ENCODE assay signal across 17 cellular contexts in the genomic region with DNA sequence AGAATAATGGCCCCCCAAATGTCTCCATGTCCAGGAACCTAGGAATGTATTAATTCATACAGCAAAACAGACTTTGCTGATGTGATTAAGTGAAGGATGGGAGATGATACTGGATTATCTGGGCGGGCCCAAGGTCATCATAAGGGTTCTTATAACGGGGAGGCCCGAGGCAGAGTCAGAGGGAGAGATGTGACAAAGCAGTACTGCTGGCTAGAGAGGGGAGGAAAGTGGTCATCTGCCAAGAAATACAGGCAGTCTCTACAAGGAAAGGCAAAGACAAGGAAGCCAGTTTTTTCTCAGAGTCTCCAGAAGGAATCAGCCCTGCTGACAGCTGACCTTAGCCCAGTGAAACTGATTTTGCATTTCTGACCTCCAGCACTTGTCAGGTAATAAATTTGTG.
"Had no signal": no experiment of that assay in that cellular context is flagged by ENCODE, and none has a peak within 500 bp of the region (broad histone marks: within the 10 kb centered on the region; RNA-seq: fewer than 3 reads in every experiment).

No MANE protein-coding gene starts in this region.

- H3K36me3 ChIP-seq: WERI-Rb-1 had no signal

- DNase-seq: activated CD4-positive, alpha-beta T cell treated with anti-CD3 and anti-CD28 coated beads for 1 hour; activated naive CD8-positive, alpha-beta T cell treated with anti-CD3 and anti-CD28 coated beads for 36 hours; amygdala; cortex of kidney; left cardiac atrium; midbrain; stimulated activated CD4-positive, alpha-beta T cell treated with anti-CD3 and anti-CD28 coated beads, Interleukin-4, amount 100 ng/mL, for 24 hours; testis; WERI-Rb-1 had no signal

- H3K27me3 ChIP-seq: hepatocyte, testis had no signal

- H3K27me3 Mint-ChIP-seq: activated naive CD8-positive, alpha-beta T cell treated with anti-CD3 and anti-CD28 coated beads for 36 hours had no signal

- H3K27ac ChIP-seq: hepatocyte, SK-N-MC, WERI-Rb-1 had no signal

- H3K4me1 Mint-ChIP-seq: activated naive CD8-positive, alpha-beta T cell treated with anti-CD3 and anti-CD28 coated beads for 36 hours; central memory CD8-positive, alpha-beta T cell; stimulated activated effector memory CD8-positive, alpha-beta T cell treated with anti-CD3 and anti-CD28 coated beads, Interleukin-12 subunit alpha, Interleukin-12 subunit beta, amount 100 ng/mL, for 72 hours had no signal

- H3K9me3 Mint-ChIP-seq: central memory CD8-positive, alpha-beta T cell had no signal

- H3K4me3 Mint-ChIP-seq: activated naive CD8-positive, alpha-beta T cell treated with anti-CD3 and anti-CD28 coated beads for 36 hours; brain; central memory CD8-positive, alpha-beta T cell; neural crest cell; stimulated activated effector memory CD8-positive, alpha-beta T cell treated with anti-CD3 and anti-CD28 coated beads, Interleukin-12 subunit alpha, Interleukin-12 subunit beta, amount 100 ng/mL, for 72 hours had no signal

- H3K9me3 ChIP-seq: testis had no signal

- H3K27ac Mint-ChIP-seq: activated naive CD8-positive, alpha-beta T cell treated with anti-CD3 and anti-CD28 coated beads for 36 hours; stimulated activated effector memory CD8-positive, alpha-beta T cell treated with anti-CD3 and anti-CD28 coated beads, Interleukin-12 subunit alpha, Interleukin-12 subunit beta, amount 100 ng/mL, for 72 hours had no signal

- H3K36me3 Mint-ChIP-seq: activated naive CD8-positive, alpha-beta T cell treated with anti-CD3 and anti-CD28 coated beads for 36 hours; brain; stimulated activated effector memory CD8-positive, alpha-beta T cell treated with anti-CD3 and anti-CD28 coated beads, Interleukin-12 subunit alpha, Interleukin-12 subunit beta, amount 100 ng/mL, for 72 hours had no signal

- H3K4me3 ChIP-seq: hepatocyte, lung, SK-N-MC, smooth muscle cell, testis had no signal
